8 cellular contexts compared by ENCODE assay signal in the genomic region with DNA sequence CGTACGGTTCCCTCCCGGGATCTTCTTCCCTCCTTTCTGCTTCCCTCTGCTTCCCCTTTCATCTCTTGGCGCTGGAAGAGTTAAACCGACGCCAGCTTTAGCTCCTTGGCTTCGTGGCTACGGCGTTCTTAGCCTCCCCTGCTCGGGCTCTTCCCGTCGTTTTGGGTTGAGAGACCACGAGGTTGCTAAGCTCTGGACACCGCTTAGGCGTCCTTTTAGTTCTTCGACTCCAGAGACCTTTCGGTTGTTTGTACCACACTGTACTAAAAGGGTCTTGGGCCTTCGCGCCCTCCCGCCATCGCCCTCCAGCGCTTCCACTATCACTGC. TPM values are rescaled to one million over a fixed set of nuclear protein-coding genes. Genes with fewer than 3 reads are reported as not detected.
DNase-seq lines count a peak whose midpoint lies in the region; ATAC-seq and TF ChIP-seq lines count a peak whose summit lies in the region.

No MANE protein-coding gene starts in this region.

- H3K27ac ChIP-seq in C4-2B (peak overlapping the region; percentile 99), hepatocyte (peak overlapping the region; percentile 98)

- peaks cover 13% of the 10 kb centered on the region for H3K4me1 ChIP-seq in hepatocyte (ENCODE audit: insufficient read depth)

- no peak for TF ChIP-seq CTCF in C4-2B (conservative IDR thresholded peaks at IDR 0.05)
- TF ChIP-seq CTCF in hepatocyte (IDR thresholded peaks at IDR 0.05; ENCODE audit: poor library complexity): no peak

- no peaks in the 10 kb centered on the region for H3K36me3 ChIP-seq in hepatocyte (replicated peaks; ENCODE audit: insufficient read depth, low read depth)

- H3K4me2 ChIP-seq in hepatocyte: peak overlapping the region; percentile 90

- no peaks in the 10 kb centered on the region for H4K20me1 ChIP-seq in hepatocyte (ENCODE audit: insufficient read depth, poor library complexity, severe bottlenecking)

- H3K9me3 ChIP-seq in hepatocyte (ENCODE audit: low read depth): no peaks in the 10 kb centered on the region

- no peaks in the 10 kb centered on the region for H3K9me2 ChIP-seq in hepatocyte (replicated peaks; ENCODE audit: insufficient read depth)

- peak; percentile 56 for DNase-seq in MV-4-11 (lab: John Stamatoyannopoulos, UW)
- peak; percentile 37 for DNase-seq in amniotic epithelial cell (ENCODE audit: low read depth)
- no peak for DNase-seq in hepatocyte (ENCODE audit: low spot score)
- peak; percentile 14 for DNase-seq in renal cortical epithelial cell (ENCODE audit: low read depth)
- no peak for DNase-seq in SKM-1 treated with dmso at 0.1 percent for 144 hours (lab: John Stamatoyannopoulos, UW; ENCODE audit: unreplicated experiment)

- peaks cover 75% of the 10 kb centered on the region for H3K79me2 ChIP-seq in hepatocyte

- peak overlapping the region; percentile 97 for H2AFZ ChIP-seq in hepatocyte

- ATAC-seq in GM19025 (IDR thresholded peaks at IDR 0.05; ENCODE audit: low read depth, unreplicated experiment) (peak; percentile 3), GM21717 (IDR thresholded peaks at IDR 0.05; ENCODE audit: unreplicated experiment) (no peak)

- peak overlapping the region; percentile 95 for H3K4me3 ChIP-seq in hepatocyte

- H3K27me3 ChIP-seq in hepatocyte: no peaks in the 10 kb centered on the region

- under 1% methylated on average over 22 of the region's 22 CpGs for WGBS in hepatocyte (ENCODE audit: low lambda C conversion rate, missing lambda C conversion rate)

RNA-seq across cellular contexts. Expression of gene CPSF2, which starts 0.5 kb away (rescaled TPM):
- 39.6 and 47.6 TPM in 2 replicates for total RNA-seq in hepatocyte
- polyA plus RNA-seq in hepatocyte: 23.3 and 25.2 TPM in 2 replicates
- total RNA-seq in renal cortical epithelial cell: 59.7 and 65.0 TPM in 2 replicates

RNA-seq across cellular contexts. Expression of gene NDUFB1, which starts 0.8 kb away (rescaled TPM):
- total RNA-seq in hepatocyte (206 and 351 TPM in 2 replicates), renal cortical epithelial cell (88.6 and 243 TPM in 2 replicates)
- polyA plus RNA-seq in hepatocyte: 316 and 317 TPM in 2 replicates

RNA-seq across cellular contexts. Expression of gene ATXN3, which starts 15.9 kb away (rescaled TPM):
- 19.7 and 24.4 TPM in 2 replicates for total RNA-seq in hepatocyte
- polyA plus RNA-seq in hepatocyte: 15.0 and 15.3 TPM in 2 replicates
- total RNA-seq in renal cortical epithelial cell: 55.6 and 81.6 TPM in 2 replicates

Comparison
In these comparisons a context has a peak if more than half of its experiments do, and no peak if none do; other contexts are left out.
1. DNase-seq: peak in MV-4-11 (single experiment), amniotic epithelial cell (single experiment) and renal cortical epithelial cell (single experiment); none in hepatocyte (single experiment) and SKM-1 treated with dmso at 0.1 percent for 144 hours (single experiment).